In genomic region chr17:40139566-40140058, GRCh38 we compare ENCODE assay signal across 8 cellular contexts. TPM values are rescaled to one million over a fixed set of nuclear protein-coding genes. Genes with fewer than 3 reads are reported as not detected.
A peak's percentile ranks its signal among the peaks of the same experiment; 100 is the strongest.
DNase-seq lines count a peak whose midpoint lies in the region; ATAC-seq and TF ChIP-seq lines count a peak whose summit lies in the region.

No MANE protein-coding gene starts in this region.

- H3K27ac ChIP-seq in psoas muscle: peak overlapping the region; percentile 98

- H3K27ac Mint-ChIP-seq in T-cell: peak overlapping the region; percentile 96 to 98

- H3K27me3 ChIP-seq in psoas muscle (ENCODE audit: insufficient read depth in 3 of 3, low read length in 2 of 3): no peaks in the 10 kb centered on the region

- in situ Hi-C loops in ACHN (cut with HindIII; ENCODE audit: low pct_ligation_motif_present, low pct_unique_long_range_greater_than_20kb, low sequenced_read_pairs): no loop called here

- no peak for TF ChIP-seq CTCF in fibroblast of villous mesenchyme (IDR thresholded peaks at IDR 0.05; ENCODE audit: insufficient read depth, low read depth, low read length)
- TF ChIP-seq CTCF in psoas muscle (IDR thresholded peaks at IDR 0.05): no peak

- H3K4me1 ChIP-seq in psoas muscle: peaks cover 29% of the 10 kb centered on the region

- H3K36me3 Mint-ChIP-seq in T-cell: peaks cover 37% of the 10 kb centered on the region

- DNase-seq in T-cell (peak in 1 of 34 experiments; percentile 15), fibroblast of villous mesenchyme (ENCODE audit: low read depth) (no peak), psoas muscle (no peak), GM19240 (ENCODE audit: insufficient read length, low spot score) (no peak), ACHN (no peak), NCI-H1092 (lab: John Stamatoyannopoulos, UW) (no peak)

- ATAC-seq in GM18511 (IDR thresholded peaks at IDR 0.05; ENCODE audit: unreplicated experiment) (peak; percentile 21), HG02763 (IDR thresholded peaks at IDR 0.05; ENCODE audit: unreplicated experiment) (peak; percentile 7), T-cell (replicated peaks in 1 of 4) (peak in 3 of 4 experiments; percentile 5 to 6 (median 5)), psoas muscle (peak in 3 of 4 donors; percentile 6 to 7 (median 7))

- WGBS in psoas muscle, 3 donors: 7 to 12% (median 12%) methylated on average over 14 of the region's 14 CpGs

- peak overlapping the region; percentile 89 to 92 (median 89) for H3K4me3 Mint-ChIP-seq in T-cell

- H3K4me3 ChIP-seq in fibroblast of villous mesenchyme (ENCODE audit: low read depth, low read length) (peak overlapping the region; percentile 80), psoas muscle (peak overlapping the region; percentile 85)

- intact Hi-C loops in psoas muscle (cut with DNase I): loop anchor here in 1 of 2 donors (2.0 kb wide), 1 partner anchor 17 kb away; no protein-coding TSS in a partner anchor

- H3K27me3 Mint-ChIP-seq in T-cell: no peaks in the 10 kb centered on the region

- CTCF ChIA-PET in T-cell (lab: Charles Lee): interaction anchor here (0.5 to 4.3 kb wide), 8 partner anchors 10 to 1980 kb away, joined by 3 to 36 read pairs (median 4); partner anchors contain the start of genes MSL1 (in 1 of the 2) and WIPF2 (in 1 of the 2)

- POLR2A ChIA-PET in T-cell (lab: Charles Lee): interaction anchor here (0.6 to 1.5 kb wide), 8 partner anchors 16 to 123 kb away, joined by 3 to 8 read pairs (median 4); no protein-coding TSS in a partner anchor

- H3K4me1 Mint-ChIP-seq in T-cell: peaks cover 30 to 44% (median 41%) of the 10 kb centered on the region in 3 donors

- H3K9me3 ChIP-seq in psoas muscle: no peaks in the 10 kb centered on the region

- H3K9me3 Mint-ChIP-seq in T-cell: no peaks in the 10 kb centered on the region

- peaks cover 12 to 65% of the 10 kb centered on the region in 2 donors for H3K36me3 ChIP-seq in psoas muscle (ENCODE audit: insufficient read depth in 1 of 2, low read depth in 1 of 2)

RNA-seq across cellular contexts. Expression of gene CASC3, which starts 0.7 kb away (rescaled TPM):
- total RNA-seq in T-cell (100 to 1,000 TPM; 116 to 161 (median 126) TPM), fibroblast of villous mesenchyme (42.5 and 51.8 TPM in 2 replicates), psoas muscle (10 to 100 TPM; 43.9 to 76.7 (median 57.1) TPM)
- polyA plus RNA-seq in psoas muscle: 10 to 100 TPM; 34.5 to 53.6 (median 38.6) TPM

RNA-seq across cellular contexts. Expression of gene MSL1, which starts 17.8 kb away (rescaled TPM):
- total RNA-seq in T-cell (100 to 1,000 TPM; 106 to 136 (median 115) TPM), fibroblast of villous mesenchyme (64.4 and 73.0 TPM in 2 replicates), psoas muscle (10 to 100 TPM; 63.3 to 75.6 (median 69.0) TPM)
- polyA plus RNA-seq in psoas muscle: 10 to 100 TPM; 48.6 to 84.7 (median 56.4) TPM

RNA-seq across cellular contexts. Expression of gene RAPGEFL1, which starts 37.7 kb away (rescaled TPM):
- 1 to 10 TPM; 4.6 to 10.0 (median 6.2) TPM for total RNA-seq in T-cell
- total RNA-seq in fibroblast of villous mesenchyme: 2.2 and 2.6 TPM in 2 replicates
- 1 to 10 TPM; 2.8 to 5.7 (median 3.9) TPM for total RNA-seq in psoas muscle
- 1 to 10 TPM; 1.7 to 4.2 (median 3.5) TPM for polyA plus RNA-seq in psoas muscle

RNA-seq across cellular contexts. Expression of gene NR1D1, which starts 39.2 kb away (rescaled TPM):
- 10 to 100 TPM; 11.5 to 33.6 (median 21.9) TPM for total RNA-seq in T-cell
- 1.7 and 2.3 TPM in 2 replicates for total RNA-seq in fibroblast of villous mesenchyme
- total RNA-seq in psoas muscle: 10 to 100 TPM; 29.4 to 88.7 (median 51.0) TPM
- polyA plus RNA-seq in psoas muscle: 10 to 100 TPM; 21.4 to 41.6 (median 24.4) TPM
